In the genomic region with DNA sequence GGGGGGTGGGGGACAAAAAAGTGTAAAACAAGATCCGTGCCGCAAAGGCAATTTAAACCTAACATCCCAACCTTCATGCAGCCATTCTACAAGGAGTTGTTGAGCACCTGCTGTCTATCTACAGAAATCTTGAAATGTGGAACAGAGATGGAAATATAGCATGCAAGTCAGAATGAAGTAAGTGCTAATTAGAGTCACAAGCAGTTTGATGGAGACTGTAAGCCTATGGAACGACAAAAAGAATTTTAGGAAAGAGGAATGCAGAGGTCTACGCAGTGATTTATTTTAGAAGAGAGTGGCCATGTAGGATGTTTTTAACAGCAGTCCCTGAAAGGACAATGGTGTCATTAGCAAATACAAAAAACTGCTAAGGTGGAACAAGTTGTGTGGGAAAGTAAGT, we compare ENCODE assay signal across 8 cellular contexts. TPM values are rescaled to one million over a fixed set of nuclear protein-coding genes. Genes with fewer than 3 reads are reported as not detected.
DNase-seq lines count a peak whose midpoint lies in the region; ATAC-seq and TF ChIP-seq lines count a peak whose summit lies in the region.

No MANE protein-coding gene starts in this region.

- H3K27me3 Mint-ChIP-seq in activated CD4-positive, alpha-beta T cell treated with anti-CD3 and anti-CD28 coated beads, Interleukin-2, amount 10 ng/mL, durations not matched to agents 7 days and 5 days, result peaks cover 20% of the 10 kb centered on the region
- no peaks in the 10 kb centered on the region for H3K27me3 Mint-ChIP-seq in activated naive CD8-positive, alpha-beta T cell treated with anti-CD3 and anti-CD28 coated beads for 36 hours

- H3K4me1 Mint-ChIP-seq in activated CD4-positive, alpha-beta T cell treated with anti-CD3 and anti-CD28 coated beads, Interleukin-2, amount 10 ng/mL, durations not matched to agents 7 days and 5 days, result peaks cover 25% of the 10 kb centered on the region
- peaks cover 14% of the 10 kb centered on the region for H3K4me1 Mint-ChIP-seq in activated naive CD8-positive, alpha-beta T cell treated with anti-CD3 and anti-CD28 coated beads for 36 hours

- TF ChIP-seq CTCF in kidney epithelial cell (IDR thresholded peaks at IDR 0.05; ENCODE audit: insufficient read depth, low read length, poor library complexity, severe bottlenecking) (no peak), thoracic aorta (IDR thresholded peaks at IDR 0.05) (no peak)

- peak overlapping the region; percentile 92 for H3K27ac Mint-ChIP-seq in activated CD4-positive, alpha-beta T cell treated with anti-CD3 and anti-CD28 coated beads, Interleukin-2, amount 10 ng/mL, durations not matched to agents 7 days and 5 days
- H3K27ac Mint-ChIP-seq in activated naive CD8-positive, alpha-beta T cell treated with anti-CD3 and anti-CD28 coated beads for 36 hours, result peak overlapping the region; percentile 80

- peak overlapping the region; percentile 85 for H3K4me3 Mint-ChIP-seq in activated CD4-positive, alpha-beta T cell treated with anti-CD3 and anti-CD28 coated beads, Interleukin-2, amount 10 ng/mL, durations not matched to agents 7 days and 5 days
- H3K4me3 Mint-ChIP-seq in activated naive CD8-positive, alpha-beta T cell treated with anti-CD3 and anti-CD28 coated beads for 36 hours, result peak overlapping the region; percentile 84

- no peaks in the 10 kb centered on the region for H3K9me3 ChIP-seq in thoracic aorta

- no peak for DNase-seq in activated CD4-positive, alpha-beta T cell treated with anti-CD3 and anti-CD28 coated beads, Interleukin-2, amount 10 ng/mL, durations not matched to agents 7 days and 5 days
- no peak for DNase-seq in activated CD4-positive, alpha-beta T cell treated with anti-CD3 and anti-CD28 coated beads, Interleukin-2, amount 50 U/mL, for 4 hours
- no peak for DNase-seq in activated naive CD8-positive, alpha-beta T cell treated with anti-CD3 and anti-CD28 coated beads for 36 hours
- DNase-seq in kidney epithelial cell (ENCODE audit: low read depth) (no peak), thoracic aorta (ENCODE audit: low spot score) (no peak), kidney glomerular epithelial cell (lab: John Stamatoyannopoulos, UW) (no peak)

- no peaks in the 10 kb centered on the region for H3K36me3 ChIP-seq in kidney epithelial cell (ENCODE audit: control insufficient read depth, insufficient read depth, low read length)
- H3K36me3 ChIP-seq in thoracic aorta, result no peaks in the 10 kb centered on the region

- no peaks in the 10 kb centered on the region for H3K36me3 Mint-ChIP-seq in activated CD4-positive, alpha-beta T cell treated with anti-CD3 and anti-CD28 coated beads, Interleukin-2, amount 10 ng/mL, durations not matched to agents 7 days and 5 days (ENCODE audit: low read depth)
- no peaks in the 10 kb centered on the region for H3K36me3 Mint-ChIP-seq in activated naive CD8-positive, alpha-beta T cell treated with anti-CD3 and anti-CD28 coated beads for 36 hours

- no peaks in the 10 kb centered on the region for H3K9me3 Mint-ChIP-seq in activated CD4-positive, alpha-beta T cell treated with anti-CD3 and anti-CD28 coated beads, Interleukin-2, amount 10 ng/mL, durations not matched to agents 7 days and 5 days
- H3K9me3 Mint-ChIP-seq in activated naive CD8-positive, alpha-beta T cell treated with anti-CD3 and anti-CD28 coated beads for 36 hours, result no peaks in the 10 kb centered on the region

- H3K27me3 ChIP-seq in kidney epithelial cell (ENCODE audit: control insufficient read depth, insufficient read depth, low read length) (no peaks in the 10 kb centered on the region), thoracic aorta (replicated peaks; ENCODE audit: insufficient read depth) (no peaks in the 10 kb centered on the region)

- peak overlapping the region; percentile 89 for H3K27ac ChIP-seq in thoracic aorta

- H3K4me1 ChIP-seq in thoracic aorta (ENCODE audit: control insufficient read depth in 1 of 2, low read depth in 2 of 2), result peaks cover 16 to 29% of the 10 kb centered on the region in 2 donors

- POLR2A ChIA-PET in activated CD4-positive, alpha-beta T cell treated with anti-CD3 and anti-CD28 coated beads, Interleukin-2, amount 10 ng/mL, durations not matched to agents 7 days and 5 days (lab: Charles Lee), result no interaction called here

- CTCF ChIA-PET in activated CD4-positive, alpha-beta T cell treated with anti-CD3 and anti-CD28 coated beads, Interleukin-2, amount 10 ng/mL, durations not matched to agents 7 days and 5 days (lab: Charles Lee), result no interaction called here

- ATAC-seq in thoracic aorta (ENCODE audit: insufficient number of reproducible peaks, low FRiP score, low read depth) (no peak), GM21381 (IDR thresholded peaks at IDR 0.05; ENCODE audit: unreplicated experiment) (no peak), HG02870 (IDR thresholded peaks at IDR 0.05; ENCODE audit: unreplicated experiment) (no peak)

- H3K4me3 ChIP-seq in kidney epithelial cell (ENCODE audit: low read depth, low read length), result peak overlapping the region; percentile 54
- H3K4me3 ChIP-seq in thoracic aorta, result peak overlapping the region; percentile 76

RNA-seq across cellular contexts. Expression of a gene that starts 0.8 kb away (rescaled TPM):
- total RNA-seq in activated CD4-positive, alpha-beta T cell treated with anti-CD3 and anti-CD28 coated beads, Interleukin-2, amount 10 ng/mL, durations not matched to agents 7 days and 5 days, result 1 to 10 TPM; 3.2 to 3.9 TPM
- 1 to 10 TPM; 2.0 to 2.1 TPM for total RNA-seq in activated naive CD8-positive, alpha-beta T cell treated with anti-CD3 and anti-CD28 coated beads for 36 hours
- total RNA-seq in kidney epithelial cell, result 553 and 624 TPM in 2 replicates
- total RNA-seq in thoracic aorta, result 10 to 100 TPM; 33.8 to 37.4 TPM

Comparison
In these comparisons a context has a peak if more than half of its experiments do, and no peak if none do; other contexts are left out.
1. RNA of a gene that starts 0.8 kb away (total RNA-seq): 553 to 624 TPM in kidney epithelial cell; 33.8 to 37.4 TPM in thoracic aorta, 3.2 to 3.9 TPM in activated CD4-positive, alpha-beta T cell treated with anti-CD3 and anti-CD28 coated beads, Interleukin-2, amount 10 ng/mL, durations not matched to agents 7 days and 5 days and 2.0 to 2.1 TPM in activated naive CD8-positive, alpha-beta T cell treated with anti-CD3 and anti-CD28 coated beads for 36 hours; every median in the first group is over 10 times any median in the second.